ENCODE assay signal across 1 cellular context in the genomic region with DNA sequence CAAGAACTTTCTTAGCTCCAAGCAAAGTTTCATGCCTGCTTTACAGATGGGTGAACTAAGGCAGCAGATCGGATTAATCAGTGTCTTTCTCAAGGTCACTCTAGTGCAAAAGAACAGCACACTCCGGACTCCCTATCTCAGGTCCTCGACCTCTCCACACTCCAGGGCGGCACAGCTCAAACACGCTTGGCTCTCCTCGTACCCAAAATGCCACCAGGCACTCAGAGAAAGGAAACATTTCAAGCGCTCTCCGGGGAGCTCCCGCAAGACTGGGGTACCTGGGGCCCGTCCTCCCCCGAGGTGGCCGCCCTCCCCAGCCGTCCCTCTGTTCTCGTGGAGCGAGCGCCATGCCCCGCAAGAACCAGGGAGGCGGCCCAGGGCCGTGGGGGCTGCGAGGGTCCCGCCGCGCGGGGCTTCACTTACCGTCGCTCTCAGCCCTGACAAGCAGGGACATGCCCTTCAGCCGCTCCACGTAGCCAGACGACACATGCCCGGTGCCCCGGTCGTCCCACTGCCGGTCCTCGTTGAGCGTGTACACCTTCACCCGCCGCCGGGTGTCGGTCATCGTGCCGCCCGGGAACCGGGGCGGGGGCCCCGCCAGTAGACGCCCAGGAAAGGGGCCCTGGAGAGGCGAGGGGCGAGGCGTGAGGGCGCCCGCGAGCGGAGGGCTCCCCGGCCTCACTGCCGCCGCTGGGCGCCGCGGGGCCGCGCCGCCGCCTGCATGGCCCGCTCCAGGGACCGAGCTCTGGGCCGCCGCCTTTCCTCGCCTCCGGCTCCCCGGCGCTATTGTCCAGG.
TF ChIP-seq lines count a peak whose summit lies in the region.

No MANE protein-coding gene starts in this region.

TF ChIP-seq in H1, 55 proteins besides CTCF, POLR2A, EP300 and RAD21:
- TF ChIP-seq, protein P1, sequence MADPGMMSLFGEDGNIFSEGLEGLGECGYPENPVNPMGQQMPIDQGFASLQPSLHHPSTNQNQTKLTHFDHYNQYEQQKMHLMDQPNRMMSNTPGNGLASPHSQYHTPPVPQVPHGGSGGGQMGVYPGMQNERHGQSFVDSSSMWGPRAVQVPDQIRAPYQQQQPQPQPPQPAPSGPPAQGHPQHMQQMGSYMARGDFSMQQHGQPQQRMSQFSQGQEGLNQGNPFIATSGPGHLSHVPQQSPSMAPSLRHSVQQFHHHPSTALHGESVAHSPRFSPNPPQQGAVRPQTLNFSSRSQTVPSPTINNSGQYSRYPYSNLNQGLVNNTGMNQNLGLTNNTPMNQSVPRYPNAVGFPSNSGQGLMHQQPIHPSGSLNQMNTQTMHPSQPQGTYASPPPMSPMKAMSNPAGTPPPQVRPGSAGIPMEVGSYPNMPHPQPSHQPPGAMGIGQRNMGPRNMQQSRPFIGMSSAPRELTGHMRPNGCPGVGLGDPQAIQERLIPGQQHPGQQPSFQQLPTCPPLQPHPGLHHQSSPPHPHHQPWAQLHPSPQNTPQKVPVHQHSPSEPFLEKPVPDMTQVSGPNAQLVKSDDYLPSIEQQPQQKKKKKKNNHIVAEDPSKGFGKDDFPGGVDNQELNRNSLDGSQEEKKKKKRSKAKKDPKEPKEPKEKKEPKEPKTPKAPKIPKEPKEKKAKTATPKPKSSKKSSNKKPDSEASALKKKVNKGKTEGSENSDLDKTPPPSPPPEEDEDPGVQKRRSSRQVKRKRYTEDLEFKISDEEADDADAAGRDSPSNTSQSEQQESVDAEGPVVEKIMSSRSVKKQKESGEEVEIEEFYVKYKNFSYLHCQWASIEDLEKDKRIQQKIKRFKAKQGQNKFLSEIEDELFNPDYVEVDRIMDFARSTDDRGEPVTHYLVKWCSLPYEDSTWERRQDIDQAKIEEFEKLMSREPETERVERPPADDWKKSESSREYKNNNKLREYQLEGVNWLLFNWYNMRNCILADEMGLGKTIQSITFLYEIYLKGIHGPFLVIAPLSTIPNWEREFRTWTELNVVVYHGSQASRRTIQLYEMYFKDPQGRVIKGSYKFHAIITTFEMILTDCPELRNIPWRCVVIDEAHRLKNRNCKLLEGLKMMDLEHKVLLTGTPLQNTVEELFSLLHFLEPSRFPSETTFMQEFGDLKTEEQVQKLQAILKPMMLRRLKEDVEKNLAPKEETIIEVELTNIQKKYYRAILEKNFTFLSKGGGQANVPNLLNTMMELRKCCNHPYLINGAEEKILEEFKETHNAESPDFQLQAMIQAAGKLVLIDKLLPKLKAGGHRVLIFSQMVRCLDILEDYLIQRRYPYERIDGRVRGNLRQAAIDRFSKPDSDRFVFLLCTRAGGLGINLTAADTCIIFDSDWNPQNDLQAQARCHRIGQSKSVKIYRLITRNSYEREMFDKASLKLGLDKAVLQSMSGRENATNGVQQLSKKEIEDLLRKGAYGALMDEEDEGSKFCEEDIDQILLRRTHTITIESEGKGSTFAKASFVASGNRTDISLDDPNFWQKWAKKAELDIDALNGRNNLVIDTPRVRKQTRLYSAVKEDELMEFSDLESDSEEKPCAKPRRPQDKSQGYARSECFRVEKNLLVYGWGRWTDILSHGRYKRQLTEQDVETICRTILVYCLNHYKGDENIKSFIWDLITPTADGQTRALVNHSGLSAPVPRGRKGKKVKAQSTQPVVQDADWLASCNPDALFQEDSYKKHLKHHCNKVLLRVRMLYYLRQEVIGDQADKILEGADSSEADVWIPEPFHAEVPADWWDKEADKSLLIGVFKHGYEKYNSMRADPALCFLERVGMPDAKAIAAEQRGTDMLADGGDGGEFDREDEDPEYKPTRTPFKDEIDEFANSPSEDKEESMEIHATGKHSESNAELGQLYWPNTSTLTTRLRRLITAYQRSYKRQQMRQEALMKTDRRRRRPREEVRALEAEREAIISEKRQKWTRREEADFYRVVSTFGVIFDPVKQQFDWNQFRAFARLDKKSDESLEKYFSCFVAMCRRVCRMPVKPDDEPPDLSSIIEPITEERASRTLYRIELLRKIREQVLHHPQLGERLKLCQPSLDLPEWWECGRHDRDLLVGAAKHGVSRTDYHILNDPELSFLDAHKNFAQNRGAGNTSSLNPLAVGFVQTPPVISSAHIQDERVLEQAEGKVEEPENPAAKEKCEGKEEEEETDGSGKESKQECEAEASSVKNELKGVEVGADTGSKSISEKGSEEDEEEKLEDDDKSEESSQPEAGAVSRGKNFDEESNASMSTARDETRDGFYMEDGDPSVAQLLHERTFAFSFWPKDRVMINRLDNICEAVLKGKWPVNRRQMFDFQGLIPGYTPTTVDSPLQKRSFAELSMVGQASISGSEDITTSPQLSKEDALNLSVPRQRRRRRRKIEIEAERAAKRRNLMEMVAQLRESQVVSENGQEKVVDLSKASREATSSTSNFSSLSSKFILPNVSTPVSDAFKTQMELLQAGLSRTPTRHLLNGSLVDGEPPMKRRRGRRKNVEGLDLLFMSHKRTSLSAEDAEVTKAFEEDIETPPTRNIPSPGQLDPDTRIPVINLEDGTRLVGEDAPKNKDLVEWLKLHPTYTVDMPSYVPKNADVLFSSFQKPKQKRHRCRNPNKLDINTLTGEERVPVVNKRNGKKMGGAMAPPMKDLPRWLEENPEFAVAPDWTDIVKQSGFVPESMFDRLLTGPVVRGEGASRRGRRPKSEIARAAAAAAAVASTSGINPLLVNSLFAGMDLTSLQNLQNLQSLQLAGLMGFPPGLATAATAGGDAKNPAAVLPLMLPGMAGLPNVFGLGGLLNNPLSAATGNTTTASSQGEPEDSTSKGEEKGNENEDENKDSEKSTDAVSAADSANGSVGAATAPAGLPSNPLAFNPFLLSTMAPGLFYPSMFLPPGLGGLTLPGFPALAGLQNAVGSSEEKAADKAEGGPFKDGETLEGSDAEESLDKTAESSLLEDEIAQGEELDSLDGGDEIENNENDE (IDR thresholded peaks at IDR 0.05; ENCODE audit: insufficient replicate concordance, low read length), result no peak
- no peak for TF ChIP-seq TBP (IDR thresholded peaks at IDR 0.05; ENCODE audit: low read depth, low read length)
- TF ChIP-seq SP4 (IDR thresholded peaks at IDR 0.05; ENCODE audit: low read length), result no peak
- no peak for TF ChIP-seq POU5F1 (IDR thresholded peaks at IDR 0.05; ENCODE audit: low read depth, low read length)
- no peak for TF ChIP-seq CHD1 (IDR thresholded peaks at IDR 0.05; ENCODE audit: low read depth, low read length)
- TF ChIP-seq POLR2AphosphoS5 (IDR thresholded peaks at IDR 0.05; ENCODE audit: low read depth, low read length), result peak; percentile 65
- peak in 1 of 2 experiments; percentile 30; a peak in 1 of 4 replicates for TF ChIP-seq SIN3A (conservative IDR thresholded peaks at IDR 0.05 in 1 of 2, IDR thresholded peaks at IDR 0.05 in 1 of 2; ENCODE audit: low read depth in 1 of 2, low read length in 2 of 2)
- no peak for TF ChIP-seq GTF2F1 (IDR thresholded peaks at IDR 0.05; ENCODE audit: borderline replicate concordance, low read depth, low read length)
- TF ChIP-seq TEAD4 (IDR thresholded peaks at IDR 0.05; ENCODE audit: low read depth, low read length), result no peak
